6 cellular contexts compared by ENCODE assay signal in genomic region chr19:16541526-16542044, GRCh38. TPM values are rescaled to one million over a fixed set of nuclear protein-coding genes. Genes with fewer than 3 reads are reported as not detected.
A peak's percentile ranks its signal among the peaks of the same experiment; 100 is the strongest.
DNase-seq lines count a peak whose midpoint lies in the region; ATAC-seq and TF ChIP-seq lines count a peak whose summit lies in the region.

No MANE protein-coding gene starts in this region.

- intact Hi-C loops in Caco-2 (cut with micrococcal nuclease; ENCODE audit: unreplicated experiment) = no loop called here
- intact Hi-C loops in prostate gland (cut with DNase I) = no loop called here

- peak overlapping the region; percentile 78 for H3K4me3 Mint-ChIP-seq in Caco-2 (ENCODE audit: unreplicated experiment)

- WGBS in prostate gland = under 1% methylated on average over 29 of the region's 29 CpGs

- peaks cover 2% of the 10 kb centered on the region; the same call in 1 of the 2 replicates for H3K36me3 ChIP-seq in Caco-2 (ENCODE audit: control insufficient read depth, insufficient read depth, low read length)
- no peaks in the 10 kb centered on the region for H3K36me3 ChIP-seq in prostate gland

- CTCF ChIA-PET in Caco-2 (lab: Charles Lee) = interaction anchor here (0.5 kb wide), 1 partner anchor 716 kb away, joined by 3 read pairs; no protein-coding TSS in a partner anchor

- POLR2A ChIA-PET in Caco-2 (lab: Charles Lee) = interaction anchor here (0.6 kb wide), 1 partner anchor 44 kb away, joined by 3 read pairs; no protein-coding TSS in a partner anchor

- DNase-seq in Caco-2 (peak in 1 of 2 experiments; percentile 13), HT-29 (ENCODE audit: low spot score) (peak; percentile 17), coronary artery (ENCODE audit: low spot score) (no peak), prostate gland (ENCODE audit: low spot score) (no peak), GM19238 (ENCODE audit: insufficient read length, low spot score) (no peak)

- H3K27ac ChIP-seq in coronary artery = peak overlapping the region; percentile 80 to 89
- H3K27ac ChIP-seq in prostate gland = peak overlapping the region; percentile 79 to 87

- ATAC-seq in GM18520 (IDR thresholded peaks at IDR 0.05; ENCODE audit: unreplicated experiment) = no peak

- TF ChIP-seq CTCF in Caco-2 (IDR thresholded peaks at IDR 0.05; ENCODE audit: insufficient read depth in 1 of 2, low read depth in 1 of 2, low read length in 1 of 2, severe bottlenecking in 1 of 2, unreplicated experiment in 1 of 2) = no peak
- no peak for TF ChIP-seq CTCF in coronary artery (IDR thresholded peaks at IDR 0.05)
- TF ChIP-seq CTCF in prostate gland (IDR thresholded peaks at IDR 0.05) = no peak

- no peaks in the 10 kb centered on the region for H3K27me3 Mint-ChIP-seq in Caco-2 (ENCODE audit: insufficient read depth, unreplicated experiment)

- peak overlapping the region; percentile 94 for H3K4me3 ChIP-seq in Caco-2 (ENCODE audit: low read depth, low read length)
- H3K4me3 ChIP-seq in coronary artery = peak overlapping the region; percentile 90
- peak overlapping the region; percentile 83 to 93 for H3K4me3 ChIP-seq in prostate gland

- 0 out of 2 replicates have a peak, but pooled peaks cover 6% of the 10 kb centered on the region for H3K4me1 ChIP-seq in Caco-2
- H3K4me1 ChIP-seq in prostate gland (replicated peaks) = peaks cover 22% of the 10 kb centered on the region

- H3K27me3 ChIP-seq in Caco-2 (replicated peaks; ENCODE audit: control insufficient read depth, insufficient read depth, low read length) = no peaks in the 10 kb centered on the region
- H3K27me3 ChIP-seq in prostate gland (replicated peaks; ENCODE audit: insufficient read depth) = no peaks in the 10 kb centered on the region

- no peak for TF ChIP-seq POLR2A in prostate gland (IDR thresholded peaks at IDR 0.05)

- no peaks in the 10 kb centered on the region for H3K4me1 Mint-ChIP-seq in Caco-2 (ENCODE audit: low read depth, unreplicated experiment)

- BruUV-seq in Caco-2 (replicated peaks; lab: Mats Ljungman, UMichigan) = TSS peak; percentile 77

- no peaks in the 10 kb centered on the region for H3K9me3 ChIP-seq in Caco-2
- no peaks in the 10 kb centered on the region for H3K9me3 ChIP-seq in prostate gland

- peaks cover 52% of the 10 kb centered on the region for H3K36me3 Mint-ChIP-seq in Caco-2 (ENCODE audit: insufficient read depth, unreplicated experiment)

- no peaks in the 10 kb centered on the region for H3K9me3 Mint-ChIP-seq in Caco-2 (ENCODE audit: unreplicated experiment)

- peak overlapping the region; percentile 26 for H3K27ac Mint-ChIP-seq in Caco-2 (ENCODE audit: unreplicated experiment)

RNA-seq across cellular contexts. Expression of gene CHERP, which starts 0.7 kb away (rescaled TPM):
- total RNA-seq in Caco-2 (2022) (66.1 and 78.6 TPM in 2 replicates), prostate gland (10 to 100 TPM; 20.9 to 32.7 TPM)
- total RNA-seq in HT-29 (2014; rRNA removed; shearing (Covaris generic)) = 8.8 and 10.7 TPM in 2 replicates

RNA-seq across cellular contexts. Expression of gene SLC35E1, which starts 30.6 kb away (rescaled TPM):
- total RNA-seq in Caco-2 (2022) (37.9 and 41.3 TPM in 2 replicates), prostate gland (10 to 100 TPM; 42.0 to 69.1 TPM)
- total RNA-seq in HT-29 (2014; rRNA removed; shearing (Covaris generic)) = 16.8 and 23.4 TPM in 2 replicates

RNA-seq across cellular contexts. Expression of gene C19orf44, which starts 45.4 kb away (rescaled TPM):
- total RNA-seq in Caco-2 (2022) (3.4 and 4.6 TPM in 2 replicates), prostate gland (10 to 100 TPM in 1 of 2 donors, 1 to 10 TPM in 1; 8.0 to 13.7 TPM)
- 0.81 and 4.5 TPM in 2 replicates for total RNA-seq in HT-29 (2014; rRNA removed; shearing (Covaris generic))

RNA-seq across cellular contexts. Expression of gene CALR3, which starts 45.6 kb away (rescaled TPM):
- total RNA-seq in Caco-2 (2022) = 0.32 TPM in 1 of 2 replicates, not detected in the other
- total RNA-seq in HT-29 (2014; rRNA removed; shearing (Covaris generic)) = 0.05 and 0.20 TPM in 2 replicates
- 10 to 100 TPM in 1 of 2 donors, under 1 TPM in 1; 0.91 to 10.1 TPM for total RNA-seq in prostate gland
